In genomic region chr2:141554810-141555209, GRCh38 we compare ENCODE assay signal across 7 cellular contexts.
DNase-seq lines count a peak whose midpoint lies in the region; ATAC-seq and TF ChIP-seq lines count a peak whose summit lies in the region.

No MANE protein-coding gene starts in this region.

- H3K4me3 ChIP-seq in NB4 (ENCODE audit: low read depth, low read length) (no peak overlapping the region), astrocyte of the cerebellum (ENCODE audit: low read depth, low read length) (no peak overlapping the region)

- no peak for ATAC-seq in natural killer cell treated with Interleukin-12 subunit alpha and Interleukin-12 subunit beta and Interleukin-15 and Interleukin-18, amount 100 ng/mL, for 72 hours

- in situ Hi-C loops in GM13976 (cut with MboI; ENCODE audit: low sequenced_read_pairs, unreplicated experiment) (no loop called here), astrocyte of the cerebellum (cut with HindIII; ENCODE audit: low sequenced_read_pairs) (no loop called here)

- no peaks in the 10 kb centered on the region for H3K9me3 Mint-ChIP-seq in natural killer cell treated with Interleukin-12 subunit alpha and Interleukin-12 subunit beta and Interleukin-15 and Interleukin-18, amount 100 ng/mL, for 72 hours

- TF ChIP-seq POLR2A in NB4 (IDR thresholded peaks at IDR 0.05; ENCODE audit: extremely low read depth, insufficient read length) = no peak

- POLR2A ChIA-PET in HEK293T (lab: Yijun Ruan, JAX) = no interaction called here

- no peaks in the 10 kb centered on the region for H3K36me3 Mint-ChIP-seq in natural killer cell treated with Interleukin-12 subunit alpha and Interleukin-12 subunit beta and Interleukin-15 and Interleukin-18, amount 100 ng/mL, for 72 hours

- no peak overlapping the region for H3K27ac Mint-ChIP-seq in natural killer cell treated with Interleukin-12 subunit alpha and Interleukin-12 subunit beta and Interleukin-15 and Interleukin-18, amount 100 ng/mL, for 72 hours

- no peaks in the 10 kb centered on the region for H3K27me3 Mint-ChIP-seq in natural killer cell treated with Interleukin-12 subunit alpha and Interleukin-12 subunit beta and Interleukin-15 and Interleukin-18, amount 100 ng/mL, for 72 hours

- CTCF ChIA-PET in HEK293T (lab: Yijun Ruan, JAX) = no interaction called here

- DNase-seq in GM13976 (ENCODE audit: low spot score) (peak; percentile 16), HEK293T (ENCODE audit: extremely low spot score) (peak; percentile 33), NB4 (ENCODE audit: low read depth) (peak; percentile 81), astrocyte of the cerebellum (ENCODE audit: low read depth) (peak; percentile 22), kidney tubule cell (ENCODE audit: low spot score) (peak; percentile 51), cortex of kidney (lab: John Stamatoyannopoulos, UW) (no peak)
- DNase-seq in natural killer cell treated with Interleukin-12 subunit alpha and Interleukin-12 subunit beta and Interleukin-15 and Interleukin-18, amount 100 ng/mL, for 72 hours (ENCODE audit: low spot score) = no peak

- no peaks in the 10 kb centered on the region for H3K4me1 Mint-ChIP-seq in natural killer cell treated with Interleukin-12 subunit alpha and Interleukin-12 subunit beta and Interleukin-15 and Interleukin-18, amount 100 ng/mL, for 72 hours (ENCODE audit: low read depth in 2 of 2)

- no peak overlapping the region for H3K4me3 Mint-ChIP-seq in natural killer cell treated with Interleukin-12 subunit alpha and Interleukin-12 subunit beta and Interleukin-15 and Interleukin-18, amount 100 ng/mL, for 72 hours

- TF ChIP-seq CTCF in GM13976 (IDR thresholded peaks at IDR 0.05; ENCODE audit: borderline replicate concordance, control extremely low read depth, extremely low read depth, insufficient read depth, missing control alignments) (peak; percentile 52), NB4 (IDR thresholded peaks at IDR 0.05; ENCODE audit: low read depth, low read length) (peak; percentile 66), astrocyte of the cerebellum (IDR thresholded peaks at IDR 0.05; ENCODE audit: low read depth, low read length, missing control alignments) (peak; percentile 74)

TF ChIP-seq in HEK293T, 16 proteins besides CTCF, POLR2A, EP300 and RAD21:
- no peak for TF ChIP-seq FOXK2 (IDR thresholded peaks at IDR 0.05)
- TF ChIP-seq FOXM1 (IDR thresholded peaks at IDR 0.05; ENCODE audit: borderline replicate concordance) = no peak
- TF ChIP-seq PKNOX1 (IDR thresholded peaks at IDR 0.05) = no peak
- TF ChIP-seq HDGF (IDR thresholded peaks at IDR 0.05; ENCODE audit: borderline replicate concordance) = no peak

Comparison
In these comparisons a context has a peak if more than half of its experiments do, and no peak if none do; other contexts are left out.
1. DNase-seq: peak in GM13976 (single experiment), HEK293T (single experiment), NB4 (single experiment), astrocyte of the cerebellum (single experiment) and kidney tubule cell (single experiment); none in natural killer cell treated with Interleukin-12 subunit alpha and Interleukin-12 subunit beta and Interleukin-15 and Interleukin-18, amount 100 ng/mL, for 72 hours (single experiment) and cortex of kidney (single experiment).
2. Peak in every context shown above with its lines, with median percentiles within 50 percentile points of each other: CTCF ChIP-seq.